9 cellular contexts compared by ENCODE assay signal in genomic region chr10:11105676-11106004, GRCh38.
"Had no signal": no experiment of that assay in that cellular context is flagged by ENCODE, and none has a peak within 500 bp of the region (broad histone marks: within the 10 kb centered on the region; RNA-seq: fewer than 3 reads in every experiment).

No MANE protein-coding gene starts in this region.

- ATAC-seq: esophagus mucosa, left colon, pancreas, sciatic nerve had no signal

- H3K4me3 ChIP-seq: lung, pancreas had no signal

- DNase-seq: activated B cell treated with CpG ODN at 0.5 μM for 24 hours, left colon, midbrain, pancreas, SK-N-SH had no signal

- H3K27ac Mint-ChIP-seq: activated B cell treated with CpG ODN at 0.5 μM for 24 hours; activated naive CD4-positive, alpha-beta T cell treated with anti-CD3 and anti-CD28 coated beads for 36 hours had no signal

- H3K9me3 ChIP-seq: pancreas, SK-N-SH had no signal

- H3K4me3 Mint-ChIP-seq: activated B cell treated with CpG ODN at 0.5 μM for 24 hours; activated naive CD4-positive, alpha-beta T cell treated with anti-CD3 and anti-CD28 coated beads for 36 hours had no signal

- H3K27me3 ChIP-seq: pancreas had no signal

- H3K36me3 ChIP-seq: pancreas had no signal

- H3K9me3 Mint-ChIP-seq: activated B cell treated with CpG ODN at 0.5 μM for 24 hours; activated naive CD4-positive, alpha-beta T cell treated with anti-CD3 and anti-CD28 coated beads for 36 hours had no signal
